Comparison of ENCODE assay signal across 28 cellular contexts in the genomic region with DNA sequence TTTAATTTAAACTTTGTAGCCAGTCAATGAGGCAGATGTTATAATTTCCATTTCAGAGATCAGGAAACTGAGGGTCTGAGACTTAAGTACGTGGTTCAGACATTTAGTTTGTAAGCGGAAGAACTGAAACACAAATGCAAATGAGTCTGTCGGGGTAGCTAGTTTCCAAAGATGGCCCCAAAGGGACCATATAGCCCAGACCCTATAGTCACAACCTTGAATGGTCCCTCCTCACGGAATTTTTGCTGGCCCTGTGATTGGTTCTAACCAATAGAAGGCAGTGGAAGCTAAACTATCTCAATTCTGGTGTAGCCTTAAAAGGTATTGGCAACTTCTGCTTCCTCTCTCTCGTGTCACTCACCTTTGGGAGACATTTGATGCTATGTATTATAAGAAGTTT. TPM values are rescaled to one million over a fixed set of nuclear protein-coding genes. Genes with fewer than 3 reads are reported as not detected.
"Had no signal": no experiment of that assay in that cellular context is flagged by ENCODE, and none has a peak within 500 bp of the region (broad histone marks: within the 10 kb centered on the region; RNA-seq: fewer than 3 reads in every experiment).

No MANE protein-coding gene starts in this region.

- DNase-seq: activated CD4-positive, alpha-beta T cell treated with anti-CD3 and anti-CD28 coated beads for 36 hours; activated CD4-positive, CD25-positive, alpha-beta regulatory T cell; activated CD8-positive, alpha-beta memory T cell treated with anti-CD3 and anti-CD28 coated beads, Interleukin-2, amount 10 ng/mL, durations not matched to agents 7 days and 5 days; activated CD8-positive, alpha-beta T cell treated with anti-CD3 and anti-CD28 coated beads, Interleukin-2, amount 10 ng/mL, durations not matched to agents 7 days and 5 days; activated naive CD8-positive, alpha-beta T cell treated with anti-CD3 and anti-CD28 coated beads, Interleukin-2, amount 50 U/mL, for 24 hours; activated T-cell treated with anti-CD3 and anti-CD28 coated beads, Interleukin-2, amount 50 U/mL, for 48 hours; amygdala; caudate nucleus; endodermal cell; foreskin fibroblast; heart left ventricle; hypothalamus; midbrain; naive thymus-derived CD4-positive, alpha-beta T cell; nucleus accumbens; stimulated activated CD4-positive, alpha-beta T cell treated with anti-CD3 and anti-CD28 coated beads, Interleukin-1b, Interleukin-23, amount 100 ng/mL, for 48 hours; stimulated activated CD4-positive, alpha-beta T cell treated with anti-CD3 and anti-CD28 coated beads, Interleukin-4, amount 100 ng/mL, for 4 hours; stimulated activated CD8-positive, alpha-beta memory T cell treated with anti-CD3 and anti-CD28 coated beads, Interleukin-4, amount 100 ng/mL, for 48 hours; stimulated activated naive CD4-positive, alpha-beta T cell; tibial artery; upper lobe of right lung had no signal

- H3K4me3 Mint-ChIP-seq: activated CD4-positive, alpha-beta T cell treated with anti-CD3 and anti-CD28 coated beads for 36 hours; activated CD8-positive, alpha-beta memory T cell treated with anti-CD3 and anti-CD28 coated beads, Interleukin-2, amount 10 ng/mL, durations not matched to agents 7 days and 5 days; activated CD8-positive, alpha-beta T cell treated with anti-CD3 and anti-CD28 coated beads, Interleukin-2, amount 10 ng/mL, durations not matched to agents 7 days and 5 days; activated naive CD4-positive, alpha-beta T cell treated with anti-CD3 and anti-CD28 coated beads, Interleukin-2, amount 50 U/mL, for 24 hours; activated naive CD8-positive, alpha-beta T cell treated with anti-CD3 and anti-CD28 coated beads, Interleukin-2, amount 50 U/mL, for 24 hours; dendritic cell treated with granulocyte-macrophage colony-stimulating factor and Interleukin-4, amounts not matched to agents 40 ng/mL and 50 ng/mL, for 4 days; endodermal cell; naive thymus-derived CD4-positive, alpha-beta T cell had no signal

- H3K27ac Mint-ChIP-seq: activated CD4-positive, alpha-beta T cell treated with anti-CD3 and anti-CD28 coated beads for 36 hours; activated CD8-positive, alpha-beta memory T cell treated with anti-CD3 and anti-CD28 coated beads, Interleukin-2, amount 10 ng/mL, durations not matched to agents 7 days and 5 days; activated CD8-positive, alpha-beta T cell treated with anti-CD3 and anti-CD28 coated beads, Interleukin-2, amount 10 ng/mL, durations not matched to agents 7 days and 5 days; activated naive CD4-positive, alpha-beta T cell treated with anti-CD3 and anti-CD28 coated beads, Interleukin-2, amount 50 U/mL, for 24 hours; activated naive CD8-positive, alpha-beta T cell treated with anti-CD3 and anti-CD28 coated beads, Interleukin-2, amount 50 U/mL, for 24 hours; activated T-helper 2 cell treated with anti-CD3 and anti-CD28 coated beads, Interferon-gamma antibody, Interleukin-2, Interleukin-4, amounts not matched to agents 10 μg/mL and 5 μg/mL and 100 μg/mL, durations not matched to agents 14 hours and 24 hours and 36 hours; dendritic cell treated with granulocyte-macrophage colony-stimulating factor and Interleukin-4, amounts not matched to agents 40 ng/mL and 50 ng/mL, for 4 days; endodermal cell; naive thymus-derived CD4-positive, alpha-beta T cell had no signal

- H3K4me2 ChIP-seq: smooth muscle cell had no signal

- H3K27ac ChIP-seq: heart left ventricle, right atrium auricular region, suprapubic skin, tibial artery, upper lobe of right lung had no signal

- H3K27me3 Mint-ChIP-seq: activated naive CD4-positive, alpha-beta T cell treated with anti-CD3 and anti-CD28 coated beads, Interleukin-2, amount 50 U/mL, for 24 hours had no signal

- H3K36me3 ChIP-seq: heart left ventricle, right atrium auricular region, suprapubic skin, tibial artery, upper lobe of right lung had no signal

- H3K4me1 ChIP-seq: heart left ventricle, right atrium auricular region, suprapubic skin, tibial artery, upper lobe of right lung had no signal

- H3K9me3 Mint-ChIP-seq: activated naive CD4-positive, alpha-beta T cell treated with anti-CD3 and anti-CD28 coated beads, Interleukin-2, amount 50 U/mL, for 24 hours; activated naive CD8-positive, alpha-beta T cell treated with anti-CD3 and anti-CD28 coated beads, Interleukin-2, amount 50 U/mL, for 24 hours; activated T-helper 2 cell treated with anti-CD3 and anti-CD28 coated beads, Interferon-gamma antibody, Interleukin-2, Interleukin-4, amounts not matched to agents 10 μg/mL and 5 μg/mL and 100 μg/mL, durations not matched to agents 14 hours and 24 hours and 36 hours; dendritic cell treated with granulocyte-macrophage colony-stimulating factor and Interleukin-4, amounts not matched to agents 40 ng/mL and 50 ng/mL, for 4 days; endodermal cell had no signal

- H3K4me3 ChIP-seq: heart left ventricle, right atrium auricular region, smooth muscle cell, suprapubic skin, tibial artery, upper lobe of right lung had no signal

- ATAC-seq: activated CD4-positive, alpha-beta T cell treated with anti-CD3 and anti-CD28 coated beads for 36 hours; activated CD8-positive, alpha-beta memory T cell treated with anti-CD3 and anti-CD28 coated beads, Interleukin-2, amount 10 ng/mL, durations not matched to agents 7 days and 5 days; activated CD8-positive, alpha-beta T cell treated with anti-CD3 and anti-CD28 coated beads, Interleukin-2, amount 10 ng/mL, durations not matched to agents 7 days and 5 days; activated naive CD8-positive, alpha-beta T cell treated with anti-CD3 and anti-CD28 coated beads, Interleukin-2, amount 50 U/mL, for 24 hours; esophagus mucosa; heart left ventricle; naive thymus-derived CD4-positive, alpha-beta T cell; upper lobe of right lung had no signal

- H3K27me3 ChIP-seq: heart left ventricle, right atrium auricular region, suprapubic skin, upper lobe of right lung had no signal

- H3K36me3 Mint-ChIP-seq: activated CD8-positive, alpha-beta memory T cell treated with anti-CD3 and anti-CD28 coated beads, Interleukin-2, amount 10 ng/mL, durations not matched to agents 7 days and 5 days; naive thymus-derived CD4-positive, alpha-beta T cell had no signal

- H3K9me3 ChIP-seq: heart left ventricle, right atrium auricular region, suprapubic skin, tibial artery, upper lobe of right lung had no signal

- H3K4me1 Mint-ChIP-seq: activated CD4-positive, alpha-beta T cell treated with anti-CD3 and anti-CD28 coated beads for 36 hours; activated CD8-positive, alpha-beta memory T cell treated with anti-CD3 and anti-CD28 coated beads, Interleukin-2, amount 10 ng/mL, durations not matched to agents 7 days and 5 days; activated naive CD4-positive, alpha-beta T cell treated with anti-CD3 and anti-CD28 coated beads, Interleukin-2, amount 50 U/mL, for 24 hours; activated naive CD8-positive, alpha-beta T cell treated with anti-CD3 and anti-CD28 coated beads, Interleukin-2, amount 50 U/mL, for 24 hours; naive thymus-derived CD4-positive, alpha-beta T cell had no signal

RNA-seq across cellular contexts. Expression of gene BCO1, which starts 7.5 kb away (rescaled TPM):
- total RNA-seq: activated CD4-positive, alpha-beta T cell treated with anti-CD3 and anti-CD28 coated beads for 36 hours; activated CD8-positive, alpha-beta memory T cell treated with anti-CD3 and anti-CD28 coated beads, Interleukin-2, amount 10 ng/mL, durations not matched to agents 7 days and 5 days; activated CD8-positive, alpha-beta T cell treated with anti-CD3 and anti-CD28 coated beads, Interleukin-2, amount 10 ng/mL, durations not matched to agents 7 days and 5 days; activated T-helper 2 cell treated with anti-CD3 and anti-CD28 coated beads, Interferon-gamma antibody, Interleukin-2, Interleukin-4, amounts not matched to agents 10 μg/mL and 5 μg/mL and 100 μg/mL, durations not matched to agents 14 hours and 24 hours and 36 hours; naive thymus-derived CD4-positive, alpha-beta T cell; right atrium auricular region; smooth muscle cell had no signal
